In genomic region chr19:39355253-39355652, GRCh38 we compare ENCODE assay signal across 17 cellular contexts. TPM values are rescaled to one million over a fixed set of nuclear protein-coding genes. Genes with fewer than 3 reads are reported as not detected.
"Had no signal": no experiment of that assay in that cellular context is flagged by ENCODE, and none has a peak within 500 bp of the region (broad histone marks: within the 10 kb centered on the region; RNA-seq: fewer than 3 reads in every experiment).

No MANE protein-coding gene starts in this region.

- H3K4me3 Mint-ChIP-seq: central memory CD8-positive, alpha-beta T cell; naive thymus-derived CD4-positive, alpha-beta T cell; stimulated activated memory B cell treated with anti-CD40 and anti-IgM and Interleukin-4, amounts not matched to agents 10 μg/mL and 1 μg/mL and 100 μg/mL, for 72 hours had no signal

- ATAC-seq: activated CD4-positive, CD25-positive, alpha-beta regulatory T cell treated with anti-CD3 and anti-CD28 coated beads, Interleukin-2, amount 50 U/mL, for 24 hours; esophagus mucosa; naive thymus-derived CD4-positive, alpha-beta T cell; pancreas; stimulated activated memory B cell treated with anti-CD40 and anti-IgM and Interleukin-4, amounts not matched to agents 10 μg/mL and 1 μg/mL and 100 μg/mL, for 72 hours had no signal

- H3K9me3 Mint-ChIP-seq: central memory CD8-positive, alpha-beta T cell; naive thymus-derived CD4-positive, alpha-beta T cell; stimulated activated memory B cell treated with anti-CD40 and anti-IgM and Interleukin-4, amounts not matched to agents 10 μg/mL and 1 μg/mL and 100 μg/mL, for 72 hours had no signal

- H3K4me3 ChIP-seq: coronary artery, pancreas, sigmoid colon, tibial artery, vagina had no signal

- H3K27ac ChIP-seq: brain microvascular endothelial cell, coronary artery, pancreas, sigmoid colon, tibial artery had no signal

- H3K27ac Mint-ChIP-seq: stimulated activated memory B cell treated with anti-CD40 and anti-IgM and Interleukin-4, amounts not matched to agents 10 μg/mL and 1 μg/mL and 100 μg/mL, for 72 hours had no signal

- H3K27me3 Mint-ChIP-seq: central memory CD8-positive, alpha-beta T cell; naive thymus-derived CD4-positive, alpha-beta T cell; stimulated activated memory B cell treated with anti-CD40 and anti-IgM and Interleukin-4, amounts not matched to agents 10 μg/mL and 1 μg/mL and 100 μg/mL, for 72 hours had no signal

- FAIRE-seq: pancreas had no signal

- H3K27me3 ChIP-seq: brain microvascular endothelial cell, pancreas, sigmoid colon, tibial artery, vagina had no signal

- DNase-seq: activated CD8-positive, alpha-beta memory T cell treated with anti-CD3 and anti-CD28 coated beads for 24 hours; activated CD8-positive, alpha-beta memory T cell treated with anti-CD3 and anti-CD28 coated beads, Interleukin-2, amount 50 U/mL, for 48 hours; brain microvascular endothelial cell; effector CD4-positive, alpha-beta T cell; mesenchymal stem cell; naive thymus-derived CD4-positive, alpha-beta T cell; pancreas; sigmoid colon; stimulated activated CD4-positive, alpha-beta T cell treated with anti-CD3 and anti-CD28 coated beads, Interleukin-4, amount 100 ng/mL, for 24 hours; tibial artery had no signal

- H3K9me3 ChIP-seq: pancreas, sigmoid colon, tibial artery, vagina had no signal

- H3K4me1 ChIP-seq: pancreas, tibial artery had no signal

RNA-seq across cellular contexts. Expression of gene LRFN1, which starts 34.6 kb away (rescaled TPM):
- polyA plus RNA-seq: aorta had no signal
